Comparison of ENCODE assay signal across 29 cellular contexts in the genomic region with DNA sequence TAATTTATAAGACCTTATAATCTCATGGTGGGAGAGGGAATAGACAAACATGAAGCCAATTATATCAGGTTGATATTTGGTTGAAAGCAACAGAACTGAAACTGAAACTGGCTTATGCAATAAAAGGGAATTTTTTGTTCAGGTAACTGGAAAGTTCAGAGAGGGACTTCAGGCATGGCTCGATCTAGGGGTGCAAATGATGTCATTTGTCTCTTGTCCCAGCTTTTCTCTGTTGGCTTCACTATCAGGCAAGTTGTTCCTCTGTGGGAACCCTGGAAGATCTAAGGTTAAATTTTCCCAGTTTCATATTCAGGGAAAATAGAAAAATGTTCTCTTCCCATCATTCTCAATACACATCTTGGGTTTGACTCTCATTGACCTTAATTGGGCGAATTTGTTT. TPM values are rescaled to one million over a fixed set of nuclear protein-coding genes. Genes with fewer than 3 reads are reported as not detected.
"Had no signal": no experiment of that assay in that cellular context is flagged by ENCODE, and none has a peak within 500 bp of the region (broad histone marks: within the 10 kb centered on the region; RNA-seq: fewer than 3 reads in every experiment).

No MANE protein-coding gene starts in this region.

- DNase-seq: activated B cell treated with CpG ODN at 0.5 μM for 24 hours; activated CD4-positive, alpha-beta memory T cell treated with anti-CD3 and anti-CD28 coated beads for 36 hours; activated CD4-positive, alpha-beta T cell treated with anti-CD3 and anti-CD28 coated beads for 4 hours; activated CD4-positive, alpha-beta T cell treated with anti-CD3 and anti-CD28 coated beads, Interleukin-2, amount 10 ng/mL, durations not matched to agents 24 days and 14 days; activated CD4-positive, alpha-beta T cell treated with anti-CD3 and anti-CD28 coated beads, Interleukin-2, amount 50 U/mL, for 1 hour; activated CD4-positive, alpha-beta T cell treated with anti-CD3 and anti-CD28 coated beads, Interleukin-2, amount 50 U/mL, for 4 hours; activated CD4-positive, CD25-positive, alpha-beta regulatory T cell treated with anti-CD3 and anti-CD28 coated beads, Interleukin-2, amount 50 U/mL, for 72 hours; activated CD8-positive, alpha-beta memory T cell treated with anti-CD3 and anti-CD28 coated beads, Interleukin-2, amount 50 U/mL, for 4 hours; activated CD8-positive, alpha-beta T cell treated with anti-CD3 and anti-CD28 coated beads for 36 hours; activated gamma-delta T cell; activated naive CD4-positive, alpha-beta T cell treated with anti-CD3 and anti-CD28 coated beads, Interleukin-2, amount 50 U/mL, for 16 hours; activated naive CD4-positive, alpha-beta T cell treated with Interleukin-2 at 50 U/mL for 16 hours; activated naive CD8-positive, alpha-beta T cell treated with anti-CD3 and anti-CD28 coated beads, Interleukin-2, amount 10 ng/mL, durations not matched to agents 7 days and 5 days; activated naive CD8-positive, alpha-beta T cell treated with anti-CD3 and anti-CD28 coated beads, Interleukin-2, amount 50 U/mL, for 24 hours; activated T-cell treated with anti-CD3 and anti-CD28 coated beads for 4 hours; activated T-cell treated with anti-CD3 and anti-CD28 coated beads, Interleukin-2, amount 50 U/mL, for 1 hour; activated T-cell treated with anti-CD3 and anti-CD28 coated beads, Interleukin-2, amount 50 U/mL, for 4 hours; activated T-cell treated with anti-CD3 and anti-CD28 coated beads, Interleukin-2, amount 50 U/mL, for 72 hours; amygdala; anterior cingulate cortex; T-cell; T-helper 17 cell had no signal

- ATAC-seq: activated CD8-positive, alpha-beta T cell treated with anti-CD3 and anti-CD28 coated beads for 36 hours; activated naive CD8-positive, alpha-beta T cell treated with anti-CD3 and anti-CD28 coated beads, Interleukin-2, amount 50 U/mL, for 24 hours; activated T-cell treated with anti-CD3 and anti-CD28 coated beads, Interleukin-2, amount 50 U/mL, for 4 hours; activated T-cell treated with anti-CD3 and anti-CD28 coated beads, Interleukin-2, amount 50 U/mL, for 72 hours; activated T-helper 17 cell treated with anti-CD3 and anti-CD28 coated beads, Interleukin-2, amount 50 U/mL, for 72 hours; T-cell; T-helper 17 cell had no signal

- H3K4me3 ChIP-seq: ascending aorta, cardiac muscle cell had no signal

- FAIRE-seq: bronchial epithelial cell, TTC549 had no signal

- H3K36me3 ChIP-seq: ascending aorta, cardiac muscle cell had no signal

- H3K4me1 ChIP-seq: ascending aorta had no signal

- H3K27me3 ChIP-seq: ascending aorta, cardiac muscle cell had no signal

- H3K27ac ChIP-seq: ascending aorta, cardiac muscle cell, VCaP had no signal

- H3K9me3 ChIP-seq: ascending aorta had no signal

RNA-seq across cellular contexts. Expression of gene OTOA, which starts 59.8 kb away (rescaled TPM):
- total RNA-seq: activated CD4-positive, alpha-beta memory T cell treated with anti-CD3 and anti-CD28 coated beads for 36 hours; activated CD4-positive, alpha-beta T cell treated with anti-CD3 and anti-CD28 coated beads, Interleukin-2, amount 10 ng/mL, durations not matched to agents 24 days and 14 days; activated T-cell treated with anti-CD3 and anti-CD28 coated beads, Interleukin-2, amount 50 U/mL, for 4 hours; activated T-helper 1 cell treated with anti-CD3 and anti-CD28 coated beads, Interleukin-12 subunit alpha, Interleukin-12 subunit beta, Interleukin-2, Interleukin-4 antibody, amounts not matched to agents 30 ng/mL and 10 ng/mL and 1 ng/mL, durations not matched to agents 14 hours and 24 hours and 36 hours; ascending aorta; bronchial epithelial cell had no signal
- polyA plus RNA-seq: cardiac muscle cell had no signal
